In the genomic region with DNA sequence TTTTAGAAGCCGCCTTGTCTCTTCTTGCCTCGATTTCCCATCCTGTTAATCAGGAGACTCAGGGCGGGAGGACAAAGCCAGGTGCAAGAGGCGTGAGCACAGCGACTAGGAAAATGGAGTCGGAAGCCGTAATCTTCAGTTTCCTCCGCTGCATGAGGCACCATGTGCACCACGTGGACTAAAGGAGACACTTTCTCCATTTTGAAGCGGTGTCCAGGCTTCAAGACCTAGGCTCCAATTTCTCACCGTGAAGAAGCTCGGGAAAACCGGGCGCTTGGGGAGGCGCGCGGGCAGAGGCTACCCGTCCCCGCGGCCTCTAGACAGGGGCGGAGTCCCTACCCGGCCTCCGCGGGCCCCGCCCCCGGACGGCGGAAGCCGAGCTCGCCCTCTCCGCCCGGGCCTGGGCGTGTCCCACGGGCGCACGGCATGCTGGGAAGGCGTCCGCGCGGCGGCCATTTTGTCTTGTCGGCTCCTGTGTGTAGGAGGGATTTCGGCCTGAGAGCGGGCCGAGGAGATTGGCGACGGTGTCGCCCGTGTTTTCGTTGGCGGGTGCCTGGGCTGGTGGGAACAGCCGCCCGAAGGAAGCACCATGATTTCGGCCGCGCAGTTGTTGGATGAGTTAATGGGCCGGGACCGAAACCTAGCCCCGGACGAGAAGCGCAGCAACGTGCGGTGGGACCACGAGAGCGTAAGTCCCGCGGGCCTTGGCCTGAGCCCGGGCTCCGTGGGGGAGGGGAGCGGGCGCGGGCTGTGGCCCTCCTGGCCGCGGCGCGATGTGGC, we compare ENCODE assay signal across 1 cellular context.
TF ChIP-seq lines count a peak whose summit lies in the region.

A gene with protein sequence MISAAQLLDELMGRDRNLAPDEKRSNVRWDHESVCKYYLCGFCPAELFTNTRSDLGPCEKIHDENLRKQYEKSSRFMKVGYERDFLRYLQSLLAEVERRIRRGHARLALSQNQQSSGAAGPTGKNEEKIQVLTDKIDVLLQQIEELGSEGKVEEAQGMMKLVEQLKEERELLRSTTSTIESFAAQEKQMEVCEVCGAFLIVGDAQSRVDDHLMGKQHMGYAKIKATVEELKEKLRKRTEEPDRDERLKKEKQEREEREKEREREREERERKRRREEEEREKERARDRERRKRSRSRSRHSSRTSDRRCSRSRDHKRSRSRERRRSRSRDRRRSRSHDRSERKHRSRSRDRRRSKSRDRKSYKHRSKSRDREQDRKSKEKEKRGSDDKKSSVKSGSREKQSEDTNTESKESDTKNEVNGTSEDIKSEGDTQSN (plus strand): TSS at position 460 of the 780 bp plus-strand sequence. CDS start 130 bp downstream, at position 590.

TF ChIP-seq in HCT116, 20 proteins besides CTCF, POLR2A, EP300 and RAD21 (continued from another document):
- TF ChIP-seq, protein P1, sequence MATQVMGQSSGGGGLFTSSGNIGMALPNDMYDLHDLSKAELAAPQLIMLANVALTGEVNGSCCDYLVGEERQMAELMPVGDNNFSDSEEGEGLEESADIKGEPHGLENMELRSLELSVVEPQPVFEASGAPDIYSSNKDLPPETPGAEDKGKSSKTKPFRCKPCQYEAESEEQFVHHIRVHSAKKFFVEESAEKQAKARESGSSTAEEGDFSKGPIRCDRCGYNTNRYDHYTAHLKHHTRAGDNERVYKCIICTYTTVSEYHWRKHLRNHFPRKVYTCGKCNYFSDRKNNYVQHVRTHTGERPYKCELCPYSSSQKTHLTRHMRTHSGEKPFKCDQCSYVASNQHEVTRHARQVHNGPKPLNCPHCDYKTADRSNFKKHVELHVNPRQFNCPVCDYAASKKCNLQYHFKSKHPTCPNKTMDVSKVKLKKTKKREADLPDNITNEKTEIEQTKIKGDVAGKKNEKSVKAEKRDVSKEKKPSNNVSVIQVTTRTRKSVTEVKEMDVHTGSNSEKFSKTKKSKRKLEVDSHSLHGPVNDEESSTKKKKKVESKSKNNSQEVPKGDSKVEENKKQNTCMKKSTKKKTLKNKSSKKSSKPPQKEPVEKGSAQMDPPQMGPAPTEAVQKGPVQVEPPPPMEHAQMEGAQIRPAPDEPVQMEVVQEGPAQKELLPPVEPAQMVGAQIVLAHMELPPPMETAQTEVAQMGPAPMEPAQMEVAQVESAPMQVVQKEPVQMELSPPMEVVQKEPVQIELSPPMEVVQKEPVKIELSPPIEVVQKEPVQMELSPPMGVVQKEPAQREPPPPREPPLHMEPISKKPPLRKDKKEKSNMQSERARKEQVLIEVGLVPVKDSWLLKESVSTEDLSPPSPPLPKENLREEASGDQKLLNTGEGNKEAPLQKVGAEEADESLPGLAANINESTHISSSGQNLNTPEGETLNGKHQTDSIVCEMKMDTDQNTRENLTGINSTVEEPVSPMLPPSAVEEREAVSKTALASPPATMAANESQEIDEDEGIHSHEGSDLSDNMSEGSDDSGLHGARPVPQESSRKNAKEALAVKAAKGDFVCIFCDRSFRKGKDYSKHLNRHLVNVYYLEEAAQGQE (IDR thresholded peaks at IDR 0.05; ENCODE audit: low read depth): no peak
- TF ChIP-seq CEBPB (IDR thresholded peaks at IDR 0.05; ENCODE audit: low read depth) (no peak), EZH2phosphoT487 (IDR thresholded peaks at IDR 0.05; ENCODE audit: borderline replicate concordance) (no peak), JUND (IDR thresholded peaks at IDR 0.05) (no peak), EZH2 (IDR thresholded peaks at IDR 0.05) (no peak)
- TF ChIP-seq, protein P2, sequence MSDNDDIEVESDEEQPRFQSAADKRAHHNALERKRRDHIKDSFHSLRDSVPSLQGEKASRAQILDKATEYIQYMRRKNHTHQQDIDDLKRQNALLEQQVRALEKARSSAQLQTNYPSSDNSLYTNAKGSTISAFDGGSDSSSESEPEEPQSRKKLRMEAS (IDR thresholded peaks at IDR 0.05): peak; percentile 98
- TF ChIP-seq, protein P3, sequence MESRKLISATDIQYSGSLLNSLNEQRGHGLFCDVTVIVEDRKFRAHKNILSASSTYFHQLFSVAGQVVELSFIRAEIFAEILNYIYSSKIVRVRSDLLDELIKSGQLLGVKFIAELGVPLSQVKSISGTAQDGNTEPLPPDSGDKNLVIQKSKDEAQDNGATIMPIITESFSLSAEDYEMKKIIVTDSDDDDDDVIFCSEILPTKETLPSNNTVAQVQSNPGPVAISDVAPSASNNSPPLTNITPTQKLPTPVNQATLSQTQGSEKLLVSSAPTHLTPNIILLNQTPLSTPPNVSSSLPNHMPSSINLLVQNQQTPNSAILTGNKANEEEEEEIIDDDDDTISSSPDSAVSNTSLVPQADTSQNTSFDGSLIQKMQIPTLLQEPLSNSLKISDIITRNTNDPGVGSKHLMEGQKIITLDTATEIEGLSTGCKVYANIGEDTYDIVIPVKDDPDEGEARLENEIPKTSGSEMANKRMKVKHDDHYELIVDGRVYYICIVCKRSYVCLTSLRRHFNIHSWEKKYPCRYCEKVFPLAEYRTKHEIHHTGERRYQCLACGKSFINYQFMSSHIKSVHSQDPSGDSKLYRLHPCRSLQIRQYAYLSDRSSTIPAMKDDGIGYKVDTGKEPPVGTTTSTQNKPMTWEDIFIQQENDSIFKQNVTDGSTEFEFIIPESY (IDR thresholded peaks at IDR 0.05; ENCODE audit: extremely low read depth, insufficient replicate concordance, low read length): peak; percentile 65
TF ChIP-seq in HCT116: peak in this region for 10.
